In genomic region chr10:124407451-124407850, GRCh38 we compare ENCODE assay signal across 1 cellular context.
TF ChIP-seq lines count a peak whose summit lies in the region.

No MANE protein-coding gene starts in this region.

TF ChIP-seq in K562, 482 proteins besides CTCF, POLR2A, EP300 and RAD21:
- no peak for TF ChIP-seq ZNF668 (CRISPR knock-in tag; IDR thresholded peaks at IDR 0.05)
